Comparison of ENCODE assay signal across 9 cellular contexts in the genomic region with DNA sequence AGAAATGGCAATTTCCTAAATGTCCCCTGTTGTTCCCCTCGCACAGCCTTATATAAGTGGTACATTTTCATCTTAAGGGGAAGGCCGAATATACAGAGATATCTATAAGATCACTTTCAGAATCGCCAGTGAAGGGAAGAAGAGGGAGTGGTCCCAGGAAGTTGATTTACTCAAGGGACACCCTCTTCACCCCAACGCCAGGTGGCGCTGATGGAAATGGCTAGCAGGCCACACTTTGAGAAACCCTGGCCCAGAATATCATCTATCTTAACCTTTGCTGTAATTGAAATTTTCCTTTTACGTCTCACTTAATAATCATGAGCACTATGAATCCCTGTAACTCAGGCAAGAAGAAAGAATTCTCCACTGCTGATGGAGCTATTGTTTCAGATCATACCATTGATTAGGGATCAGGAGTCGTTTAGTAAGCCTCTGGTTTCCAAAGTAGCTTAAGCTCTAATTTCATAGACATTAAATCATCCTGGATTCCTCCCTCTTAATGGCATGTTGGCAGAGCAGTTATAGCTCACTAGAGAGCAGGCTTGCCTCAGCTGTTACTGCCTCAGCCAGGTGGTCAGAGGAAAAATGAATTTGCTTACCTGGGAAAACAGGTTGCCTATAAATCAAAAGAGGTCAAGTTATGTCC.
DNase-seq lines count a peak whose midpoint lies in the region; ATAC-seq, FAIRE-seq and TF ChIP-seq lines count a peak whose summit lies in the region.
"Had no signal": no experiment of that assay in that cellular context is flagged by ENCODE, and none has a peak within 500 bp of the region (broad histone marks: within the 10 kb centered on the region; RNA-seq: fewer than 3 reads in every experiment).

No MANE protein-coding gene starts in this region.

- ATAC-seq in HG02759 (IDR thresholded peaks at IDR 0.05; ENCODE audit: unreplicated experiment) = peak; percentile 89

- H3K79me2 ChIP-seq in astrocyte (ENCODE audit: insufficient read depth, low read length) = no peaks in the 10 kb centered on the region

- no peak overlapping the region for H3K4me2 ChIP-seq in astrocyte (ENCODE audit: low read length)

- H3K27me3 Mint-ChIP-seq in astrocyte (ENCODE audit: low read depth, unreplicated experiment) (no peaks in the 10 kb centered on the region), mesothelial cell of epicardium (ENCODE audit: low read depth) (no peaks in the 10 kb centered on the region)

- H3K36me3 Mint-ChIP-seq in astrocyte (ENCODE audit: low read depth, unreplicated experiment) (no peaks in the 10 kb centered on the region), mesothelial cell of epicardium (peaks cover 10% of the 10 kb centered on the region)

- no peak overlapping the region for H2AFZ ChIP-seq in astrocyte (ENCODE audit: low read depth, low read length)

- H4K20me1 ChIP-seq in astrocyte (ENCODE audit: insufficient read depth, low read length) = no peaks in the 10 kb centered on the region

- DNase-seq in stimulated activated CD4-positive, alpha-beta T cell treated with anti-CD3 and anti-CD28 coated beads, Interleukin-12 subunit alpha, Interleukin-12 subunit beta, amount 100 ng/mL, for 48 hours (ENCODE audit: low read depth in 2 of 3, low spot score in 1 of 3) = peak in 2 of 3 donors; percentile 1
- DNase-seq in stimulated activated CD4-positive, alpha-beta T cell treated with anti-CD3 and anti-CD28 coated beads, Interleukin-4, amount 100 ng/mL, for 24 hours = no peak
- DNase-seq in NCI-H2029 (lab: John Stamatoyannopoulos, UW) (peak; percentile 35), astrocyte (ENCODE audit: low read depth) (peak; percentile 12), mesothelial cell of epicardium (ENCODE audit: low spot score in 2 of 2, unreplicated experiment in 2 of 2) (peak in 1 of 2 experiments; percentile 42), occipital lobe (lab: John Stamatoyannopoulos, UW) (no peak)
- no peak for DNase-seq in stimulated activated naive CD4-positive, alpha-beta T cell treated with Interleukin-2 at 50 U/mL for 16 hours (lab: John Stamatoyannopoulos, UW)

- H3K27ac Mint-ChIP-seq in astrocyte (ENCODE audit: unreplicated experiment) (no peak overlapping the region), mesothelial cell of epicardium (no peak overlapping the region)

- FAIRE-seq in astrocyte (lab: Jason Lieb, UNC) = no peak

- H3K9ac ChIP-seq in astrocyte (ENCODE audit: low read length) = no peak overlapping the region

- H3K4me3 Mint-ChIP-seq in astrocyte (ENCODE audit: unreplicated experiment) = no peak overlapping the region
- H3K4me3 Mint-ChIP-seq in mesothelial cell of epicardium = no peak overlapping the region

- no peak for TF ChIP-seq CTCF in astrocyte (IDR thresholded peaks at IDR 0.05; ENCODE audit: insufficient read depth, low read depth, low read length)
- peak; percentile 38 for TF ChIP-seq CTCF in mesothelial cell of epicardium (IDR thresholded peaks at IDR 0.05; ENCODE audit: unreplicated experiment)

- H3K36me3 ChIP-seq in astrocyte (ENCODE audit: insufficient read depth, low read length) = no peaks in the 10 kb centered on the region

- H3K4me3 ChIP-seq in astrocyte (ENCODE audit: insufficient read depth, low read depth, low read length) = no peak overlapping the region

- H3K9me3 Mint-ChIP-seq in astrocyte (ENCODE audit: unreplicated experiment) = peaks cover 4% of the 10 kb centered on the region
- H3K9me3 Mint-ChIP-seq in mesothelial cell of epicardium = peaks cover 16% of the 10 kb centered on the region

- H3K27me3 ChIP-seq in astrocyte (ENCODE audit: insufficient read depth, low read length) = no peaks in the 10 kb centered on the region

- H3K27ac ChIP-seq in astrocyte (ENCODE audit: low read depth, low read length) = no peak overlapping the region
- H3K27ac ChIP-seq: epithelial cell of prostate had no signal

- H3K4me1 ChIP-seq in astrocyte (ENCODE audit: insufficient read depth, low read length) = no peaks in the 10 kb centered on the region

- H3K9me3 ChIP-seq in astrocyte (ENCODE audit: insufficient read depth, low read depth, low read length) = no peaks in the 10 kb centered on the region

- H3K4me1 Mint-ChIP-seq in astrocyte (ENCODE audit: low read depth, unreplicated experiment) = no peaks in the 10 kb centered on the region
- H3K4me1 Mint-ChIP-seq in mesothelial cell of epicardium = peaks cover 16% of the 10 kb centered on the region

Comparison
In these comparisons a context has a peak if more than half of its experiments do, and no peak if none do; other contexts are left out.
1. DNase-seq: peak in stimulated activated CD4-positive, alpha-beta T cell treated with anti-CD3 and anti-CD28 coated beads, Interleukin-12 subunit alpha, Interleukin-12 subunit beta, amount 100 ng/mL, for 48 hours (2 of 3), NCI-H2029 (single experiment) and astrocyte (single experiment); none in stimulated activated CD4-positive, alpha-beta T cell treated with anti-CD3 and anti-CD28 coated beads, Interleukin-4, amount 100 ng/mL, for 24 hours (single experiment), occipital lobe (single experiment) and stimulated activated naive CD4-positive, alpha-beta T cell treated with Interleukin-2 at 50 U/mL for 16 hours (single experiment).